In the genomic region with DNA sequence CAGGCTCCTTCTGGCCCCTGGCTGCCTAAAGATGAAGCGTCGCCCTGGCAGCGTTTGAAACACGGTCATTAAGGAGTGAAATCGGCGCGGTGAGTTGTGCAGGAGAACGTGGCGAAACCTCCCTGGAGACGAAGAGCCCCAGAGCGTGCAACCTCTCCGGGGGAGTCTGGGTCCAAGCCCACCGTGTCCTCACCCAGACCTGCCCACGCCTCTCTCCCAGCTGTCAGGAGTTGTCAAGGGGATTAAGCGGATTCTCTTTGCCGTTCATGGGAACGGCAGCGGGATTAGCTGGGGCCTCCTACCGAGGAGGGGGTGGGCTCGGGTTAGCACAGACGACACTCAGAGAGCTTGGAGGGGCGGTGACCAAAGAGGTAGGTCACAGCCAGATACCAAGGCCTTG, we compare ENCODE assay signal across 1 cellular context.
A peak's percentile ranks its signal among the peaks of the same experiment; 100 is the strongest.
TF ChIP-seq lines count a peak whose summit lies in the region.

No MANE protein-coding gene starts in this region.

TF ChIP-seq in HepG2, 621 proteins besides CTCF, POLR2A, EP300 and RAD21:
- TF ChIP-seq FLYWCH1 (CRISPR knock-in tag; IDR thresholded peaks at IDR 0.05) (no peak), ZBTB38 (CRISPR knock-in tag; IDR thresholded peaks at IDR 0.05) (peak; percentile 45; the same call in 1 of the 2 replicates), RFX5 (IDR thresholded peaks at IDR 0.05; ENCODE audit: low read depth, low read length) (peak; percentile 73)
